ENCODE assay signal across 8 cellular contexts in the genomic region with DNA sequence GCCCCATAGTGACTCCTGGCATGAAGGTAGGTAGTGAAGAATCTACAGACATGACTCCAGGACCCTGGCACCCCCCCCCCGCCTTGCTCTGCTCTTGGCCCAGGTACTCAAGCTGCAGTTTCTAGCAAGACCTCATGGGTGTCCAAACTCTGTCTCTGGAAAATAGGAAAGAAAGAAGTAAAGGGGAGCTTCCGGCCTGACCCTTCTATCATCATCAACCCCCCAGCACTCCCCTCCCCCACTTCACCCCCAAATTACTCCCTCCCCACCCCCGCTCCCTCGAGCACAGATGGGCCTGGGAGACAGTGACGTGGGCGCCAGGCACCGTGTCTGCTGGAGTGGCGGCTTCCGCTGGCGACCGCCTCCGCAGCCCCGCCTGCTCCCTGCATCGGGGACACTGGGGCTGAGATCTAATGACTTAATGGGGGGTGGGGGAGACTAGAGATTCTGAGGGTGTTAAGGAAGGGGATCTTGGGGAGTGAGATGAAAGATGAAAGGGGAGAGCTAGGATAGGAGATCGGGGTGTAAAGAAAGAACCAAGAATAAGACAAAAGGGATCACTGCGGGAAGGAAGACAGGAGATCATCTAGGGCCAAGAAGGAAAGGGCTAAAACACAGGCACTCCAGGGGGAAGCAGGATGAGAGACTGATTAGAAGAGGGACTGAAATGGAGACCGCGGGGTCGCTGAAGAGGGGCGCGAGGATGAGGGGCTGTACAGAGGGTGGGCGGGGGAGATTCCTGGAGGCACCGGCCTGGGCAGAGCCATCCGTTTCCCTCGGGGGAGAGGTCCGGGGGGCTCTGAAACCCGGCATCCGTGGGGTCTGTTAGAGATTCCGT. TPM values are rescaled to one million over a fixed set of nuclear protein-coding genes. Genes with fewer than 3 reads are reported as not detected.
DNase-seq lines count a peak whose midpoint lies in the region; ATAC-seq, FAIRE-seq and TF ChIP-seq lines count a peak whose summit lies in the region.

No MANE protein-coding gene starts in this region.

- H3K4me3 Mint-ChIP-seq in brain, result peak overlapping the region; percentile 87 to 99 (median 91)

- H3K9ac ChIP-seq in keratinocyte (ENCODE audit: control insufficient read depth, extremely low read depth, insufficient read depth, low read length), result peak overlapping the region; percentile 25

- H2AFZ ChIP-seq in PC-9, result peak overlapping the region; percentile 76; the same call in 1 of the 2 replicates
- H2AFZ ChIP-seq in keratinocyte (ENCODE audit: control insufficient read depth, low read length), result peak overlapping the region; percentile 55

- H4K20me1 ChIP-seq in PC-9 (ENCODE audit: insufficient read depth) (no peaks in the 10 kb centered on the region), keratinocyte (ENCODE audit: control insufficient read depth, extremely low read depth, insufficient read depth, low read length) (no peaks in the 10 kb centered on the region)

- DNase-seq in GM03348 (ENCODE audit: low spot score) (peak; percentile 41), PC-9 (no peak), keratinocyte (ENCODE audit: low read depth, low spot score) (no peak), LoVo (ENCODE audit: low spot score) (no peak), NCI-H526 treated with DMSO at 0.1 percent for 48 hours (lab: John Stamatoyannopoulos, UW) (no peak)
- peak; percentile 33 to 48 for DNase-seq in stimulated activated CD4-positive, alpha-beta T cell treated with anti-CD3 and anti-CD28 coated beads, Interleukin-1b, Interleukin-23, amount 100 ng/mL, for 4 hours (ENCODE audit: low read depth in 2 of 2)

- peak overlapping the region; percentile 87 for H3K4me2 ChIP-seq in PC-9
- H3K4me2 ChIP-seq in keratinocyte (ENCODE audit: control insufficient read depth, extremely low read depth, insufficient read depth, low read depth, low read length), result peak overlapping the region; percentile 95

- H3K9me2 ChIP-seq in PC-9 (ENCODE audit: insufficient read depth), result no peaks in the 10 kb centered on the region

- H3K27me3 ChIP-seq in PC-9 (ENCODE audit: insufficient read depth, low read depth), result no peaks in the 10 kb centered on the region
- H3K27me3 ChIP-seq in keratinocyte (ENCODE audit: control insufficient read depth, extremely low read depth, insufficient read depth, low read length), result no peaks in the 10 kb centered on the region

- intact Hi-C loops in PC-9 (cut with micrococcal nuclease; ENCODE audit: unreplicated experiment), result loop anchor here (2.0 to 5.0 kb wide), 2 partner anchors 64 to 84 kb away; partner anchors contain the start of gene VCP

- no peaks in the 10 kb centered on the region for H3F3A ChIP-seq in PC-9 (ENCODE audit: insufficient read depth, low read depth)

- H3K9me3 Mint-ChIP-seq in brain, result peaks cover 0 to 3% (median 0%) of the 10 kb centered on the region in 5 experiments

- H3K4me1 ChIP-seq in PC-9 (replicated peaks; ENCODE audit: insufficient read depth) (peaks cover 7% of the 10 kb centered on the region; the same call in 1 of the 2 replicates), keratinocyte (ENCODE audit: control insufficient read depth, extremely low read depth, insufficient read depth, low read length) (peaks cover 53% of the 10 kb centered on the region)

- H3K9me1 ChIP-seq in keratinocyte (ENCODE audit: control insufficient read depth, extremely low read depth, insufficient read depth, low read length), result peaks cover 3% of the 10 kb centered on the region

- TF ChIP-seq CTCF in PC-9 (conservative IDR thresholded peaks at IDR 0.05), result no peak
- no peak for TF ChIP-seq CTCF in brain (conservative IDR thresholded peaks at IDR 0.05)
- TF ChIP-seq CTCF in keratinocyte (optimal IDR thresholded peaks at IDR 0.05 in 1 of 3, IDR thresholded peaks at IDR 0.05 in 1 of 3, conservative IDR thresholded peaks at IDR 0.05 in 1 of 3; ENCODE audit: extremely low read depth in 1 of 3, insufficient read depth in 2 of 3, low read length in 3 of 3), result no peak

- H3K27ac ChIP-seq in PC-9, result no peak overlapping the region
- peak overlapping the region; percentile 65 for H3K27ac ChIP-seq in keratinocyte (ENCODE audit: control insufficient read depth, insufficient read depth, low read length)

- H3K79me2 ChIP-seq in PC-9 (ENCODE audit: low read depth), result no peaks in the 10 kb centered on the region
- no peaks in the 10 kb centered on the region for H3K79me2 ChIP-seq in keratinocyte (ENCODE audit: control insufficient read depth, insufficient read depth, low read length)

- CTCF ChIA-PET in PC-9 (lab: Charles Lee), result no interaction called here

- H3K36me3 Mint-ChIP-seq in brain, result peaks cover 13% of the 10 kb centered on the region

- peak overlapping the region; percentile 95 to 100 (median 98) for H3K27ac Mint-ChIP-seq in brain

- dilution Hi-C loops in keratinocyte (cut with MboI; ENCODE audit: extremely low pct_ligation_motif_present, low sequenced_read_pairs), result no loop called here

- H3K9me3 ChIP-seq in PC-9 (ENCODE audit: insufficient read depth, low read depth) (no peaks in the 10 kb centered on the region), keratinocyte (ENCODE audit: control insufficient read depth, low read depth, low read length) (no peaks in the 10 kb centered on the region)

- peaks cover 91% of the 10 kb centered on the region for H3K4me1 Mint-ChIP-seq in brain

- H3K27me3 Mint-ChIP-seq in brain, result peaks cover 4% of the 10 kb centered on the region

- H3K36me3 ChIP-seq in PC-9 (ENCODE audit: low read depth) (no peaks in the 10 kb centered on the region), keratinocyte (ENCODE audit: control insufficient read depth in 2 of 2, extremely low read depth in 1 of 2, insufficient read depth in 2 of 2, low read length in 2 of 2) (no peaks in the 10 kb centered on the region)

- FAIRE-seq in keratinocyte (lab: Jason Lieb, UNC), result no peak

- BruUV-seq in PC-9 (replicated peaks; lab: Mats Ljungman, UMichigan), result TSS peak; percentile 47

- POLR2A ChIA-PET in PC-9 (lab: Charles Lee; ENCODE audit: unreplicated experiment), result no interaction called here

- ATAC-seq in GM21526 (IDR thresholded peaks at IDR 0.05; ENCODE audit: low FRiP score, unreplicated experiment), result no peak

- H3K4me3 ChIP-seq in PC-9 (peak overlapping the region; percentile 57; the same call in 1 of the 2 replicates), keratinocyte (ENCODE audit: control insufficient read depth in 2 of 3, extremely low read depth in 1 of 3, insufficient read depth in 2 of 3, low read depth in 1 of 3, low read length in 3 of 3) (peak overlapping the region; percentile 17 to 81 (median 58))

RNA-seq across cellular contexts. Expression of gene DNAJB5, which starts 1.1 kb away (rescaled TPM):
- 0.79 and 0.98 TPM in 2 replicates for total RNA-seq in PC-9 (2021)
- 49.4 TPM for polyA plus RNA-seq in brain (ENCODE audit: insufficient read depth, low read depth, low replicate concordance)
- 2.4 to 3.9 TPM (median 2.7 TPM) in 3 replicates for polyA plus RNA-seq in keratinocyte
- 1.5 TPM for polyA plus RNA-seq in keratinocyte (2011; ENCODE audit: low read depth)
- 3.3 and 4.1 TPM in 2 replicates for polyA plus RNA-seq in keratinocyte (2011; cell fraction: cytosol; rRNA removed)
- polyA plus RNA-seq in keratinocyte (2011; cell fraction: nucleus; rRNA removed), result 3.0 and 5.0 TPM in 2 replicates
- 4.5 and 4.8 TPM in 2 replicates for polyA plus RNA-seq in keratinocyte (2012; ENCODE audit: low replicate concordance)
- 1.6 to 3.9 TPM (median 2.8 TPM) in 3 replicates for polyA minus RNA-seq in keratinocyte
- 1.9 TPM for polyA minus RNA-seq in keratinocyte (2011; cell fraction: cytosol; rRNA and poly(A)+ RNA removed)
- polyA minus RNA-seq in keratinocyte (2011; cell fraction: nucleus; rRNA and poly(A)+ RNA removed), result 1.4 and 1.9 TPM in 2 replicates

RNA-seq across cellular contexts. Expression of gene PHF24, which starts 30.4 kb away (rescaled TPM):
- not detected in 2 replicates for total RNA-seq in PC-9 (2021)
- polyA plus RNA-seq in brain (ENCODE audit: insufficient read depth, low read depth, low replicate concordance) (14.7 TPM), keratinocyte (0.04 to 0.09 TPM (median 0.04 TPM) in 3 replicates)
- polyA plus RNA-seq in keratinocyte (2011; ENCODE audit: low read depth), result 1.2 TPM
- polyA plus RNA-seq in keratinocyte (2011; cell fraction: cytosol; rRNA removed), result 0.05 and 0.10 TPM in 2 replicates
- polyA plus RNA-seq in keratinocyte (2011; cell fraction: nucleus; rRNA removed), result 0.11 and 0.15 TPM in 2 replicates
- 0.44 TPM in 1 of 2 replicates, not detected in the other for polyA plus RNA-seq in keratinocyte (2012; ENCODE audit: low replicate concordance)
- polyA minus RNA-seq in keratinocyte, result 0.10 to 0.30 TPM (median 0.26 TPM) in 3 replicates
- not detected for polyA minus RNA-seq in keratinocyte (2011; cell fraction: cytosol; rRNA and poly(A)+ RNA removed)
- polyA minus RNA-seq in keratinocyte (2011; cell fraction: nucleus; rRNA and poly(A)+ RNA removed), result 0.11 TPM in 1 of 2 replicates, not detected in the other

Comparison
In these comparisons a context has a peak if more than half of its experiments do, and no peak if none do; other contexts are left out.
1. DNase-seq: peak in GM03348 (single experiment) and stimulated activated CD4-positive, alpha-beta T cell treated with anti-CD3 and anti-CD28 coated beads, Interleukin-1b, Interleukin-23, amount 100 ng/mL, for 4 hours (2 of 2); none in PC-9 (0 of 2), keratinocyte (single experiment), LoVo (single experiment) and NCI-H526 treated with DMSO at 0.1 percent for 48 hours (single experiment).